In the genomic region with DNA sequence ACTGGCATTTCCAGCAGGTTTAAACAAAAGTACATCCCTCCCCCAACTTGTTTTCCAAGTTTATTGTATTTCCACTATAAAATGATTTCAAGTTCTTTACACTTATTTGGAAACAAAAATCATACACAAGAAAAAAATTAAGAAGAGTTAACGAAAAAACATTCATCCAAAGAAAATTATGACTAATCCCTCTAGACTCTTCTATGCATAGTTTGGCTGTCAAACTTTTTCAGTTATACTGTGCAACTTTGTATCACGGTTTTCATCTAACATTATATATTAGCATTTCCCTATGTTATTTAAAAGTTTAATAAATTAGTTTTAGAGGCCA, we compare ENCODE assay signal across 8 cellular contexts. TPM values are rescaled to one million over a fixed set of nuclear protein-coding genes. Genes with fewer than 3 reads are reported as not detected.
DNase-seq lines count a peak whose midpoint lies in the region; ATAC-seq and TF ChIP-seq lines count a peak whose summit lies in the region.

No MANE protein-coding gene starts in this region.

- H3K9me3 ChIP-seq in SJSA1 (replicated peaks) (no peaks in the 10 kb centered on the region), fibroblast of lung (ENCODE audit: control insufficient read depth, insufficient read depth, low read depth, low read length) (no peaks in the 10 kb centered on the region)

- H3K27me3 ChIP-seq in GM06990 (replicated peaks; ENCODE audit: control insufficient read depth, insufficient read depth, low read length) (no peaks in the 10 kb centered on the region), SJSA1 (replicated peaks) (no peaks in the 10 kb centered on the region), fibroblast of lung (ENCODE audit: control insufficient read depth, insufficient read depth, low read length) (no peaks in the 10 kb centered on the region)

- no peak for ATAC-seq in GM19324 (IDR thresholded peaks at IDR 0.05; ENCODE audit: low FRiP score, unreplicated experiment)

- DNase-seq in GM06990 (ENCODE audit: extremely low read depth, insufficient read length) (no peak), SJSA1 (ENCODE audit: low read depth in 1 of 2, low spot score in 2 of 2) (no peak), fibroblast of lung (ENCODE audit: low read depth in 2 of 2) (peak in 1 of 2 donors; percentile 5), retinal pigment epithelial cell (ENCODE audit: low read depth) (no peak), NCI-H526 (lab: John Stamatoyannopoulos, UW) (no peak), EL (no peak)
- no peak for DNase-seq in stimulated activated CD8-positive, alpha-beta memory T cell treated with anti-CD3 and anti-CD28 coated beads, Interleukin-4, amount 100 ng/mL, for 48 hours

- H4K20me1 ChIP-seq in fibroblast of lung (ENCODE audit: control insufficient read depth, extremely low read depth, insufficient read depth, low read length): no peaks in the 10 kb centered on the region

- H3K4me1 ChIP-seq in SJSA1 (replicated peaks): peaks cover 13% of the 10 kb centered on the region
- H3K4me1 ChIP-seq in fibroblast of lung (ENCODE audit: control insufficient read depth, extremely low read depth, insufficient read depth, low read length): peaks cover 2% of the 10 kb centered on the region

- H3K4me3 ChIP-seq in GM06990 (replicated peaks; ENCODE audit: low read depth, low read length) (peak overlapping the region; percentile 80), SJSA1 (peak overlapping the region; percentile 54), fibroblast of lung (replicated peaks in 1 of 4; ENCODE audit: control extremely low read depth in 1 of 4, insufficient read depth in 1 of 4, low read depth in 3 of 4, low read length in 4 of 4) (peak overlapping the region; percentile 78 to 97 (median 83)), retinal pigment epithelial cell (ENCODE audit: low read length) (peak overlapping the region; percentile 89)

- H3K27ac ChIP-seq in SJSA1 (no peak overlapping the region; the same call in 1 of the 2 replicates), fibroblast of lung (ENCODE audit: insufficient read depth, low read length) (no peak overlapping the region)

- peak overlapping the region; percentile 85 for H3K4me2 ChIP-seq in fibroblast of lung (ENCODE audit: extremely low read depth, insufficient read depth, low read length)

- peak overlapping the region; percentile 85 for H2AFZ ChIP-seq in fibroblast of lung (ENCODE audit: low read length)

- peaks cover 10% of the 10 kb centered on the region for H3K79me2 ChIP-seq in fibroblast of lung (ENCODE audit: control insufficient read depth, insufficient read depth, low read length)

- no peak for TF ChIP-seq CTCF in GM06990 (IDR thresholded peaks at IDR 0.05; ENCODE audit: insufficient read depth, low read length, poor library complexity, severe bottlenecking)
- no peak for TF ChIP-seq CTCF in fibroblast of lung (conservative IDR thresholded peaks at IDR 0.05 in 1 of 2, IDR thresholded peaks at IDR 0.05 in 1 of 2; ENCODE audit: low read depth in 1 of 2, low read length in 2 of 2)
- no peak for TF ChIP-seq CTCF in retinal pigment epithelial cell (conservative IDR thresholded peaks at IDR 0.05; ENCODE audit: low read depth, low read length)

- no peaks in the 10 kb centered on the region for H3K36me3 ChIP-seq in GM06990 (ENCODE audit: control insufficient read depth, insufficient read depth, low read length)
- no peaks in the 10 kb centered on the region; the same call in 1 of the 2 replicates for H3K36me3 ChIP-seq in SJSA1
- H3K36me3 ChIP-seq in fibroblast of lung (ENCODE audit: control insufficient read depth, insufficient read depth, low read length): no peaks in the 10 kb centered on the region

- H3K9ac ChIP-seq in fibroblast of lung (ENCODE audit: insufficient read depth, low read length): peak overlapping the region; percentile 50

RNA-seq across cellular contexts. Expression of a gene that starts 0.6 kb away (rescaled TPM):
- 18.0 and 18.5 TPM in 2 replicates for total RNA-seq in SJSA1 (2014; rRNA removed; shearing (Covaris generic))
- 9.5 and 10.4 TPM in 2 replicates for total RNA-seq in fibroblast of lung
- polyA plus RNA-seq in fibroblast of lung: 10.2 and 11.0 TPM in 2 replicates
- 4.0 and 6.4 TPM in 2 replicates for polyA plus RNA-seq in fibroblast of lung (2012)
- 11.1 and 36.8 TPM in 2 replicates for polyA minus RNA-seq in fibroblast of lung (ENCODE audit: low replicate concordance)

RNA-seq across cellular contexts. Expression of a gene that starts 3.0 kb away (rescaled TPM):
- 15.1 and 18.2 TPM in 2 replicates for total RNA-seq in SJSA1 (2014; rRNA removed; shearing (Covaris generic))
- total RNA-seq in fibroblast of lung: 4.9 and 12.1 TPM in 2 replicates
- 11.9 and 18.0 TPM in 2 replicates for polyA plus RNA-seq in fibroblast of lung
- polyA plus RNA-seq in fibroblast of lung (2012): 9.9 and 12.1 TPM in 2 replicates
- polyA minus RNA-seq in fibroblast of lung (ENCODE audit: low replicate concordance): 2.4 and 5.9 TPM in 2 replicates

RNA-seq across cellular contexts. Expression of a gene that starts 29.6 kb away (rescaled TPM):
- total RNA-seq in SJSA1 (2014; rRNA removed; shearing (Covaris generic)): 274 and 353 TPM in 2 replicates
- 134 and 155 TPM in 2 replicates for total RNA-seq in fibroblast of lung
- 206 and 210 TPM in 2 replicates for polyA plus RNA-seq in fibroblast of lung
- 151 and 185 TPM in 2 replicates for polyA plus RNA-seq in fibroblast of lung (2012)
- polyA minus RNA-seq in fibroblast of lung (ENCODE audit: low replicate concordance): 3.1 and 11.0 TPM in 2 replicates

RNA-seq across cellular contexts. Expression of a gene that starts 36.7 kb away (rescaled TPM):
- not detected in 2 replicates for total RNA-seq in SJSA1 (2014; rRNA removed; shearing (Covaris generic))
- total RNA-seq in fibroblast of lung: 0.17 TPM in 1 of 2 replicates, not detected in the other
- 0.08 and 0.10 TPM in 2 replicates for polyA plus RNA-seq in fibroblast of lung
- 0.19 and 0.24 TPM in 2 replicates for polyA plus RNA-seq in fibroblast of lung (2012)
- polyA minus RNA-seq in fibroblast of lung (ENCODE audit: low replicate concordance): 0.16 and 3.9 TPM in 2 replicates

RNA-seq across cellular contexts. Expression of a gene that starts 38.1 kb away (rescaled TPM):
- 8.1 and 19.6 TPM in 2 replicates for total RNA-seq in SJSA1 (2014; rRNA removed; shearing (Covaris generic))
- total RNA-seq in fibroblast of lung: 47.3 and 75.5 TPM in 2 replicates
- polyA plus RNA-seq in fibroblast of lung: 31.0 and 37.9 TPM in 2 replicates
- 42.7 and 59.8 TPM in 2 replicates for polyA plus RNA-seq in fibroblast of lung (2012)
- polyA minus RNA-seq in fibroblast of lung (ENCODE audit: low replicate concordance): 29.1 and 43.6 TPM in 2 replicates
